Comparison of ENCODE assay signal across 19 cellular contexts in the genomic region with DNA sequence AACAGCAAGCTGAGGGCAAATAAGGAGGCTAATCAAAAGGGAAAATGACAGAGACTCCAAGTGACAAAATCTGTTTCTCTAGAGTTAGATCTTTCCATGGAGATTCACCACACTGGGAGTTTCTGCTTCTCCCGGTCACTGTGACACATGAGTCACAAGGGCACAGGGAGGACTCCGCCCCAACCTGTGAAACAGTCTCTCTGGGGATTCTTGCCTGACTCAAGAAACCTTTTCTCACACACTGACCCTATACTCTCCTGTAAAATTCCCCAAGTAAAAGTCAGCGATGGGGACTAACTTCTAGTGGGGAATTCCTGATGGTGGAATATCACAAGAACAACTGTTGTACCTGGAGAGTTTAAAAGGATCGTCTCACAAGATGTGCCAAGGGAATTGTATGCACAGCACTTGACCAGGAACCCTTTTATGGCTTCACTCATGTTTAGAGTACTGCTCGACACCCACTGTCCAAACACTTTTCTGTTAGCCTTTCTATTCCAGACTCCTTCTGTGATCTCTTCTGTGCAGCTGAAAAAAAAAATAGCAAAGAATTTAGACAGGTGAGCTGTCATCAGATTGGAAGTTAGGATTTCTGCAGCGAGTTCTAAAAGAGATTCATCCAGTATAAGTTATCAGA. TPM values are rescaled to one million over a fixed set of nuclear protein-coding genes. Genes with fewer than 3 reads are reported as not detected.
DNase-seq lines count a peak whose midpoint lies in the region; ATAC-seq and TF ChIP-seq lines count a peak whose summit lies in the region.
"Had no signal": no experiment of that assay in that cellular context is flagged by ENCODE, and none has a peak within 500 bp of the region (broad histone marks: within the 10 kb centered on the region; RNA-seq: fewer than 3 reads in every experiment).

No MANE protein-coding gene starts in this region.

- H3K4me3 ChIP-seq in Loucy (ENCODE audit: low read length, poor library complexity, severe bottlenecking) (no peak overlapping the region), trophoblast cell (ENCODE audit: low read depth, low read length) (no peak overlapping the region), right cardiac atrium (ENCODE audit: low read length) (no peak overlapping the region)
- H3K4me3 ChIP-seq: heart left ventricle had no signal

- no peak overlapping the region for H3K23ac ChIP-seq in trophoblast cell (ENCODE audit: low read length)

- H3K36me3 ChIP-seq in Loucy (ENCODE audit: insufficient read depth, low read length) (no peaks in the 10 kb centered on the region), trophoblast cell (ENCODE audit: control insufficient read depth in 1 of 2, insufficient read depth in 2 of 2, low read length in 2 of 2) (no peaks in the 10 kb centered on the region)
- H3K36me3 ChIP-seq: heart left ventricle had no signal

- ATAC-seq in right cardiac atrium (no peak), HG02973 (IDR thresholded peaks at IDR 0.05; ENCODE audit: unreplicated experiment) (no peak)
- ATAC-seq: heart left ventricle; left cardiac atrium; sciatic nerve; stimulated activated naive CD8-positive, alpha-beta T cell treated with anti-CD3 and anti-CD28 coated beads, Interleukin-15, Interleukin-2, amounts not matched to agents 100 U/mL and 50 U/mL, for 24 hours had no signal

- H2BK120ac ChIP-seq in trophoblast cell (ENCODE audit: insufficient read depth, low read length, poor library complexity): no peak overlapping the region

- no peak overlapping the region for H3K4me2 ChIP-seq in Loucy (ENCODE audit: low read depth, low read length, poor library complexity, severe bottlenecking)
- no peak overlapping the region for H3K4me2 ChIP-seq in trophoblast cell (ENCODE audit: low read length)
- H3K4me2 ChIP-seq: SK-N-SH had no signal

- no peak overlapping the region for H4K12ac ChIP-seq in trophoblast cell (ENCODE audit: low read depth, low read length)

- intact Hi-C loops in right cardiac atrium (cut with DNase I): no loop called here

- H2AFZ ChIP-seq in Loucy (ENCODE audit: low read length): 0 out of 2 replicates have a peak overlapping the region, but pooled peaks have one; percentile 33
- H2AFZ ChIP-seq in trophoblast cell (ENCODE audit: insufficient read depth, low read length, poor library complexity): no peak overlapping the region

- no peak overlapping the region for H2BK5ac ChIP-seq in trophoblast cell (ENCODE audit: low read depth, low read length, poor library complexity)

- no peaks in the 10 kb centered on the region for H3K79me1 ChIP-seq in trophoblast cell (ENCODE audit: low read length)

- H3K27ac ChIP-seq in trophoblast cell (ENCODE audit: low read depth, low read length) (no peak overlapping the region), RWPE1 (no peak overlapping the region), right cardiac atrium (ENCODE audit: low read length) (no peak overlapping the region)
- H3K27ac ChIP-seq: heart left ventricle had no signal

- H3K9me3 ChIP-seq in Loucy (ENCODE audit: insufficient read depth, low read depth, low read length): no peaks in the 10 kb centered on the region
- no peaks in the 10 kb centered on the region for H3K9me3 ChIP-seq in trophoblast cell (ENCODE audit: insufficient read depth, low read depth, low read length)
- no peaks in the 10 kb centered on the region for H3K9me3 ChIP-seq in right cardiac atrium (ENCODE audit: control insufficient read depth, low read length)
- H3K9me3 ChIP-seq: heart left ventricle, SK-N-SH had no signal

- H3K79me2 ChIP-seq in Loucy (ENCODE audit: insufficient read depth, low read length) (no peaks in the 10 kb centered on the region), trophoblast cell (ENCODE audit: control insufficient read depth, insufficient read depth, low read length, poor library complexity) (no peaks in the 10 kb centered on the region)

- H3K9ac ChIP-seq in Loucy (ENCODE audit: low read depth, low read length, poor library complexity, severe bottlenecking): no peak overlapping the region
- H3K9ac ChIP-seq in trophoblast cell (ENCODE audit: low read length): no peak overlapping the region
- H3K9ac ChIP-seq: SK-N-SH had no signal

- no peaks in the 10 kb centered on the region for H3K9me2 ChIP-seq in Loucy (replicated peaks; ENCODE audit: low read depth, low read length)
- H3K9me2 ChIP-seq: SK-N-SH had no signal

- CTCF ChIA-PET in RWPE1 (lab: Yijun Ruan, JAX): interaction anchor here (0.6 kb wide), 1 partner anchor 46 kb away, joined by 3 read pairs; no protein-coding TSS in a partner anchor
- CTCF ChIA-PET in HEK293T (lab: Yijun Ruan, JAX): no interaction called here

- no CpG with 5 or more reads among the region's 6 CpGs for WGBS in trophoblast cell (ENCODE audit: extremely low coverage, insufficient coverage, insufficient read length)
- 67% methylated on average over 6 of the region's 6 CpGs for WGBS in right cardiac atrium

- TF ChIP-seq CTCF in Loucy (conservative IDR thresholded peaks at IDR 0.05; ENCODE audit: low read length) (no peak), RWPE1 (conservative IDR thresholded peaks at IDR 0.05; ENCODE audit: low read depth) (no peak)

- no peak overlapping the region for H4K91ac ChIP-seq in trophoblast cell (ENCODE audit: low read depth, low read length)

- no peaks in the 10 kb centered on the region for H3F3A ChIP-seq in Loucy (ENCODE audit: low read depth)

- peak; percentile 49 for DNase-seq in ELR (ENCODE audit: low read depth)
- peak; percentile 44 for DNase-seq in SW480 (ENCODE audit: low spot score)
- DNase-seq in trophoblast cell: peak; percentile 19 to 27
- DNase-seq in RWPE1 (ENCODE audit: low spot score): no peak
- DNase-seq in right cardiac atrium: no peak
- no peak for DNase-seq in HEK293T (ENCODE audit: extremely low spot score)
- DNase-seq: activated naive CD8-positive, alpha-beta T cell treated with anti-CD3 and anti-CD28 coated beads, Interleukin-2, amount 10 ng/mL, durations not matched to agents 7 days and 5 days; C1 segment of cervical spinal cord; erythroblast; heart left ventricle; HFFc6; left cardiac atrium; NCI-H146; SK-N-SH; stimulated activated naive CD8-positive, alpha-beta T cell treated with anti-CD3 and anti-CD28 coated beads, Interleukin-15, Interleukin-2, amounts not matched to agents 100 U/mL and 50 U/mL, for 24 hours had no signal

- H4K8ac ChIP-seq in trophoblast cell (ENCODE audit: low read depth, low read length): no peak overlapping the region

- POLR2A ChIA-PET in RWPE1 (lab: Yijun Ruan, JAX; ENCODE audit: low non-redundant PET) (no interaction called here), HEK293T (lab: Yijun Ruan, JAX) (no interaction called here)

- no peaks in the 10 kb centered on the region for H4K20me1 ChIP-seq in Loucy (ENCODE audit: insufficient read depth, low read length, poor library complexity, severe bottlenecking)

- no peak overlapping the region for H2AK5ac ChIP-seq in trophoblast cell (ENCODE audit: low read length)

- H3K4me1 ChIP-seq in Loucy (ENCODE audit: insufficient read depth, low read length, poor library complexity, severe bottlenecking): peaks cover 11% of the 10 kb centered on the region
- no peaks in the 10 kb centered on the region for H3K4me1 ChIP-seq in trophoblast cell (ENCODE audit: control insufficient read depth in 1 of 2, insufficient read depth in 2 of 2, low read length in 2 of 2)
- no peaks in the 10 kb centered on the region for H3K4me1 ChIP-seq in right cardiac atrium (ENCODE audit: control insufficient read depth, insufficient read depth, low read length)

- H3K27me3 ChIP-seq in Loucy (ENCODE audit: insufficient read depth, low read length, poor library complexity, severe bottlenecking): no peaks in the 10 kb centered on the region
- H3K27me3 ChIP-seq in trophoblast cell (ENCODE audit: insufficient read depth, low read length): no peaks in the 10 kb centered on the region
- no peaks in the 10 kb centered on the region for H3K27me3 ChIP-seq in right cardiac atrium (ENCODE audit: control insufficient read depth, insufficient read depth)

- H3K4ac ChIP-seq in trophoblast cell (ENCODE audit: low read depth, low read length): no peak overlapping the region

- H3K14ac ChIP-seq in trophoblast cell (ENCODE audit: low read length): no peak overlapping the region

- no peak overlapping the region for H2BK12ac ChIP-seq in trophoblast cell (ENCODE audit: low read length)

- H3K18ac ChIP-seq in trophoblast cell (ENCODE audit: low read length): no peak overlapping the region

TF ChIP-seq in HEK293T, 16 proteins besides CTCF, POLR2A, EP300 and RAD21:
- no peak for TF ChIP-seq TARDBP (IDR thresholded peaks at IDR 0.05)
- TF ChIP-seq ARNT (IDR thresholded peaks at IDR 0.05): no peak
- TF ChIP-seq SP1 (IDR thresholded peaks at IDR 0.05): no peak
- TF ChIP-seq FOXM1 (IDR thresholded peaks at IDR 0.05; ENCODE audit: borderline replicate concordance): no peak
- TF ChIP-seq FOXA1 (IDR thresholded peaks at IDR 0.05): no peak
- TF ChIP-seq, protein P1, sequence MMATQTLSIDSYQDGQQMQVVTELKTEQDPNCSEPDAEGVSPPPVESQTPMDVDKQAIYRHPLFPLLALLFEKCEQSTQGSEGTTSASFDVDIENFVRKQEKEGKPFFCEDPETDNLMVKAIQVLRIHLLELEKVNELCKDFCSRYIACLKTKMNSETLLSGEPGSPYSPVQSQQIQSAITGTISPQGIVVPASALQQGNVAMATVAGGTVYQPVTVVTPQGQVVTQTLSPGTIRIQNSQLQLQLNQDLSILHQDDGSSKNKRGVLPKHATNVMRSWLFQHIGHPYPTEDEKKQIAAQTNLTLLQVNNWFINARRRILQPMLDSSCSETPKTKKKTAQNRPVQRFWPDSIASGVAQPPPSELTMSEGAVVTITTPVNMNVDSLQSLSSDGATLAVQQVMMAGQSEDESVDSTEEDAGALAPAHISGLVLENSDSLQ (IDR thresholded peaks at IDR 0.05): no peak
- no peak for TF ChIP-seq L3MBTL2 (conservative IDR thresholded peaks at IDR 0.05)
- TF ChIP-seq CTBP1 (IDR thresholded peaks at IDR 0.05; ENCODE audit: borderline replicate concordance): no peak
- TF ChIP-seq ELF4 (IDR thresholded peaks at IDR 0.05): no peak
- TF ChIP-seq FOXK2 (IDR thresholded peaks at IDR 0.05): no peak
- TF ChIP-seq ZNF384 (IDR thresholded peaks at IDR 0.05): no peak
- no peak for TF ChIP-seq SUZ12 (IDR thresholded peaks at IDR 0.05)
- no peak for TF ChIP-seq HDGF (IDR thresholded peaks at IDR 0.05; ENCODE audit: borderline replicate concordance)
- no peak for TF ChIP-seq BHLHE40 (IDR thresholded peaks at IDR 0.05; ENCODE audit: borderline replicate concordance)

RNA-seq across cellular contexts. Expression of a gene that starts 46.8 kb away (rescaled TPM):
- polyA plus RNA-seq in trophoblast cell (2013): 0.10 and 0.14 TPM in 2 replicates
- not detected for total RNA-seq in right cardiac atrium
- polyA plus RNA-seq in right cardiac atrium: not detected
- total RNA-seq: activated naive CD8-positive, alpha-beta T cell treated with anti-CD3 and anti-CD28 coated beads, Interleukin-2, amount 10 ng/mL, durations not matched to agents 7 days and 5 days; heart left ventricle; HFFc6; left cardiac atrium; sciatic nerve had no signal
- polyA plus RNA-seq: heart left ventricle, neural cell, SK-N-SH had no signal

Comparison
In these comparisons a context has a peak if more than half of its experiments do, and no peak if none do; other contexts are left out.
1. DNase-seq: peak in ELR (single experiment), SW480 (single experiment) and trophoblast cell (2 of 2); none in RWPE1 (single experiment), right cardiac atrium (0 of 3) and HEK293T (single experiment).